Comparison of ENCODE assay signal across 15 cellular contexts in genomic region chr3:41207355-41207754, GRCh38. TPM values are rescaled to one million over a fixed set of nuclear protein-coding genes. Genes with fewer than 3 reads are reported as not detected.
DNase-seq lines count a peak whose midpoint lies in the region; ATAC-seq, FAIRE-seq and TF ChIP-seq lines count a peak whose summit lies in the region.
"Had no signal": no experiment of that assay in that cellular context is flagged by ENCODE, and none has a peak within 500 bp of the region (broad histone marks: within the 10 kb centered on the region; RNA-seq: fewer than 3 reads in every experiment).

No MANE protein-coding gene starts in this region.

- H3K4me1 Mint-ChIP-seq in activated T-cell treated with anti-CD3 and anti-CD28 coated beads, Interleukin-2, amount 50 U/mL, for 4 hours (ENCODE audit: low read depth) = peaks cover 88% of the 10 kb centered on the region
- H3K4me1 Mint-ChIP-seq in chondrocyte (ENCODE audit: low read depth) = peaks cover 80% of the 10 kb centered on the region

- intact Hi-C loops in pancreas (cut with DNase I) = no loop called here

- FAIRE-seq in pancreas (lab: Jason Lieb, UNC) = no peak
- FAIRE-seq: kidney had no signal

- H3K27me3 Mint-ChIP-seq in activated T-cell treated with anti-CD3 and anti-CD28 coated beads, Interleukin-2, amount 50 U/mL, for 4 hours (ENCODE audit: low read depth) = no peaks in the 10 kb centered on the region
- no peaks in the 10 kb centered on the region for H3K27me3 Mint-ChIP-seq in chondrocyte (ENCODE audit: low read depth)
- H3K27me3 Mint-ChIP-seq: activated CD8-positive, alpha-beta memory T cell treated with anti-CD3 and anti-CD28 coated beads, Interleukin-2, amount 10 ng/mL, durations not matched to agents 7 days and 5 days had no signal

- H3K4me1 ChIP-seq in HEK293 (ENCODE audit: control insufficient read depth, insufficient read depth, low read length) (peaks cover 6% of the 10 kb centered on the region; the same call in 1 of the 2 replicates), pancreas (peaks cover 39 to 63% (median 52%) of the 10 kb centered on the region in 3 donors)

- no peak for TF ChIP-seq CTCF in HEK293 (tag by site-specific recombination; IDR thresholded peaks at IDR 0.05)
- no peak for TF ChIP-seq CTCF in chondrocyte (IDR thresholded peaks at IDR 0.05)
- no peak for TF ChIP-seq CTCF in pancreas (IDR thresholded peaks at IDR 0.05)

- 8 to 15% methylated on average over 1 of the region's 1 CpG for WGBS in pancreas, 2 donors

- H3K27me3 ChIP-seq in pancreas = no peaks in the 10 kb centered on the region
- H3K27me3 ChIP-seq: SJSA1 had no signal

- H3K4me3 ChIP-seq in HEK293 (ENCODE audit: low read depth, low read length) (no peak overlapping the region), pancreas (no peak overlapping the region)
- H3K4me3 ChIP-seq: SJSA1 had no signal

- no peak for DNase-seq in activated T-cell treated with anti-CD3 and anti-CD28 coated beads, Interleukin-2, amount 50 U/mL, for 4 hours
- no peak for DNase-seq in activated T-cell treated with anti-CD3 and anti-CD28 coated beads, Interleukin-2, amount 50 U/mL, for 1 hour
- no peak for DNase-seq in chondrocyte (ENCODE audit: low spot score)
- DNase-seq in pancreas = no peak
- DNase-seq in dedifferentiated amniotic fluid mesenchymal stem cell (ENCODE audit: extremely low spot score) = no peak
- no peak for DNase-seq in A172 (ENCODE audit: low spot score)
- no peak for DNase-seq in NCI-H1092 (lab: John Stamatoyannopoulos, UW)
- DNase-seq: ACHN; activated CD8-positive, alpha-beta memory T cell treated with anti-CD3 and anti-CD28 coated beads, Interleukin-2, amount 10 ng/mL, durations not matched to agents 7 days and 5 days; KG1; kidney; NCI-H446 had no signal

- H3K27ac ChIP-seq in HEK293 (ENCODE audit: extremely low read depth, low read depth, low read length) = no peak overlapping the region
- H3K27ac ChIP-seq in pancreas = no peak overlapping the region
- H3K27ac ChIP-seq: epithelial cell of prostate, SJSA1 had no signal

- peak overlapping the region; percentile 68 for H3K27ac Mint-ChIP-seq in chondrocyte (ENCODE audit: unreplicated experiment)
- H3K27ac Mint-ChIP-seq: activated CD8-positive, alpha-beta memory T cell treated with anti-CD3 and anti-CD28 coated beads, Interleukin-2, amount 10 ng/mL, durations not matched to agents 7 days and 5 days had no signal

- no peaks in the 10 kb centered on the region for H3K9me3 Mint-ChIP-seq in activated T-cell treated with anti-CD3 and anti-CD28 coated beads, Interleukin-2, amount 50 U/mL, for 4 hours
- no peaks in the 10 kb centered on the region for H3K9me3 Mint-ChIP-seq in chondrocyte (ENCODE audit: low read depth)

- POLR2A ChIA-PET in HEK293 (lab: Yijun Ruan, JAX) = interaction anchor here (3.3 kb wide), 1 partner anchor 8 kb away, joined by 24 read pairs; the partner anchor contains the start of gene CTNNB1

- peaks cover 0 to 13% of the 10 kb centered on the region in 2 experiments; a peak in 1 of 3 replicates for H3K36me3 ChIP-seq in HEK293 (ENCODE audit: control insufficient read depth in 2 of 2, insufficient read depth in 1 of 2, low read length in 2 of 2)
- H3K36me3 ChIP-seq in pancreas = no peaks in the 10 kb centered on the region

- H3K9me3 ChIP-seq in HEK293 (ENCODE audit: control insufficient read depth, insufficient read depth, low read depth, low read length) (no peaks in the 10 kb centered on the region), pancreas (no peaks in the 10 kb centered on the region)
- H3K9me3 ChIP-seq: SJSA1 had no signal

- peak overlapping the region; percentile 25 for H3K4me3 Mint-ChIP-seq in activated T-cell treated with anti-CD3 and anti-CD28 coated beads, Interleukin-2, amount 50 U/mL, for 4 hours
- H3K4me3 Mint-ChIP-seq in chondrocyte (ENCODE audit: unreplicated experiment) = no peak overlapping the region
- H3K4me3 Mint-ChIP-seq: activated CD8-positive, alpha-beta memory T cell treated with anti-CD3 and anti-CD28 coated beads, Interleukin-2, amount 10 ng/mL, durations not matched to agents 7 days and 5 days had no signal

- CTCF ChIA-PET in HEK293 (lab: Yijun Ruan, JAX) = no interaction called here

- ATAC-seq in activated T-cell treated with anti-CD3 and anti-CD28 coated beads, Interleukin-2, amount 50 U/mL, for 4 hours = no peak
- ATAC-seq in pancreas = peak; percentile 43 to 63 (median 54)
- ATAC-seq: activated CD8-positive, alpha-beta memory T cell treated with anti-CD3 and anti-CD28 coated beads, Interleukin-2, amount 10 ng/mL, durations not matched to agents 7 days and 5 days had no signal

- peaks cover 24% of the 10 kb centered on the region for H3K36me3 Mint-ChIP-seq in activated T-cell treated with anti-CD3 and anti-CD28 coated beads, Interleukin-2, amount 50 U/mL, for 4 hours (ENCODE audit: insufficient read depth)
- H3K36me3 Mint-ChIP-seq in chondrocyte (ENCODE audit: low read depth) = peaks cover 4% of the 10 kb centered on the region

TF ChIP-seq in HEK293, 187 proteins besides CTCF, POLR2A, EP300 and RAD21:
- TF ChIP-seq ZNF677 (tag by site-specific recombination; IDR thresholded peaks at IDR 0.05) (no peak), ZNF10 (tag by site-specific recombination; IDR thresholded peaks at IDR 0.05) (0 out of 2 replicates have a peak, but pooled peaks have one; percentile 42)

RNA-seq across cellular contexts. Expression of gene CTNNB1, which starts 8.1 kb away (rescaled TPM):
- 100 to 1,000 TPM; 132 to 190 (median 168) TPM for total RNA-seq in activated T-cell treated with anti-CD3 and anti-CD28 coated beads, Interleukin-2, amount 50 U/mL, for 4 hours
- total RNA-seq in chondrocyte (487 to 677 TPM (median 488 TPM) in 3 replicates), pancreas (100 to 1,000 TPM in 4 of 6 donors, 10 to 100 TPM in 2; 90.1 to 228 (median 126) TPM)
- polyA plus RNA-seq in pancreas = 10 to 100 TPM; 51.7 to 79.9 TPM
- total RNA-seq in A172 (2014; rRNA removed; shearing (Covaris generic)) = 346 and 441 TPM in 2 replicates

Comparison
In these comparisons a context has a peak if more than half of its experiments do, and no peak if none do; other contexts are left out.
1. ATAC-seq: peak in pancreas (4 of 4); none in activated T-cell treated with anti-CD3 and anti-CD28 coated beads, Interleukin-2, amount 50 U/mL, for 4 hours (0 of 2).